In genomic region chr17:43952351-43952723, GRCh38 we compare ENCODE assay signal across 20 cellular contexts. TPM values are rescaled to one million over a fixed set of nuclear protein-coding genes. Genes with fewer than 3 reads are reported as not detected.
DNase-seq lines count a peak whose midpoint lies in the region; ATAC-seq, FAIRE-seq and TF ChIP-seq lines count a peak whose summit lies in the region.
"Had no signal": no experiment of that assay in that cellular context is flagged by ENCODE, and none has a peak within 500 bp of the region (broad histone marks: within the 10 kb centered on the region; RNA-seq: fewer than 3 reads in every experiment).

No MANE protein-coding gene starts in this region.

- no peak for TF ChIP-seq EP300 in esophagus muscularis mucosa (IDR thresholded peaks at IDR 0.05)

- BruUV-seq in Caco-2 (replicated peaks; lab: Mats Ljungman, UMichigan): no TSS peak

- H3K36me3 Mint-ChIP-seq in Caco-2 (ENCODE audit: insufficient read depth, unreplicated experiment): no peaks in the 10 kb centered on the region
- no peaks in the 10 kb centered on the region for H3K36me3 Mint-ChIP-seq in nephron progenitor cell (ENCODE audit: low read depth)
- H3K36me3 Mint-ChIP-seq in immature natural killer cell: no peaks in the 10 kb centered on the region

- H3K27ac Mint-ChIP-seq in Caco-2 (ENCODE audit: unreplicated experiment) (no peak overlapping the region), nephron progenitor cell (peak overlapping the region; percentile 40), immature natural killer cell (no peak overlapping the region)
- H3K27ac Mint-ChIP-seq: activated CD8-positive, alpha-beta T cell treated with anti-CD3 and anti-CD28 coated beads, Interleukin-2, amount 10 ng/mL, durations not matched to agents 7 days and 5 days had no signal

- FAIRE-seq in urothelium cell line (lab: Jason Lieb, UNC): no peak
- FAIRE-seq: bronchial epithelial cell had no signal

- TF ChIP-seq CTCF in Caco-2 (IDR thresholded peaks at IDR 0.05; ENCODE audit: insufficient read depth in 1 of 2, low read depth in 1 of 2, low read length in 1 of 2, severe bottlenecking in 1 of 2, unreplicated experiment in 1 of 2) (no peak), esophagus muscularis mucosa (IDR thresholded peaks at IDR 0.05) (no peak), nephron progenitor cell (IDR thresholded peaks at IDR 0.05) (no peak)

- POLR2A ChIA-PET in Caco-2 (lab: Charles Lee): no interaction called here

- H3K4me1 Mint-ChIP-seq in Caco-2 (ENCODE audit: low read depth, unreplicated experiment) (no peaks in the 10 kb centered on the region), nephron progenitor cell (peaks cover 28% of the 10 kb centered on the region), immature natural killer cell (no peaks in the 10 kb centered on the region)

- no peak for DNase-seq in Caco-2
- DNase-seq in NCI-H524 (lab: John Stamatoyannopoulos, UW): peak; percentile 51 to 72
- no peak for DNase-seq in esophagus muscularis mucosa (ENCODE audit: extremely low spot score)
- DNase-seq in nephron progenitor cell: peak; percentile 52
- DNase-seq in immature natural killer cell: no peak
- DNase-seq in NCI-H2029 treated with DMSO at 0.1 percent for 48 hours (lab: John Stamatoyannopoulos, UW): no peak
- no peak for DNase-seq in urothelium cell line (ENCODE audit: low spot score)
- DNase-seq: activated gamma-delta T cell, AML-193, heart right ventricle, Karpas-422, NCI-H1694 had no signal

- H3K27ac ChIP-seq in esophagus muscularis mucosa (replicated peaks in 1 of 4): no peak overlapping the region
- H3K27ac ChIP-seq: heart right ventricle, prostate gland, upper lobe of left lung had no signal

- intact Hi-C loops in Caco-2 (cut with micrococcal nuclease; ENCODE audit: unreplicated experiment): no loop called here
- intact Hi-C loops in esophagus muscularis mucosa (cut with DNase I): no loop called here

- no peaks in the 10 kb centered on the region for H3K9me3 Mint-ChIP-seq in Caco-2 (ENCODE audit: unreplicated experiment)
- H3K9me3 Mint-ChIP-seq in nephron progenitor cell: no peaks in the 10 kb centered on the region
- no peaks in the 10 kb centered on the region for H3K9me3 Mint-ChIP-seq in immature natural killer cell

- WGBS in esophagus muscularis mucosa: 19% methylated on average over 13 of the region's 19 CpGs

- no peak for ATAC-seq in HG03342 (IDR thresholded peaks at IDR 0.05; ENCODE audit: unreplicated experiment)
- ATAC-seq: Right ventricle myocardium inferior had no signal

- no peak overlapping the region for H3K4me3 ChIP-seq in Caco-2 (ENCODE audit: low read depth, low read length)
- peak overlapping the region in 3 of 4 donors; percentile 2 to 24 (median 18) for H3K4me3 ChIP-seq in esophagus muscularis mucosa
- H3K4me3 ChIP-seq: prostate gland had no signal

- H3K4me1 ChIP-seq in Caco-2: peaks cover 12% of the 10 kb centered on the region
- peaks cover 10 to 16% (median 13%) of the 10 kb centered on the region in 4 donors for H3K4me1 ChIP-seq in esophagus muscularis mucosa
- H3K4me1 ChIP-seq: prostate gland had no signal

- peak overlapping the region; percentile 53 for H3K4me3 Mint-ChIP-seq in Caco-2 (ENCODE audit: unreplicated experiment)
- peak overlapping the region; percentile 82 for H3K4me3 Mint-ChIP-seq in nephron progenitor cell
- H3K4me3 Mint-ChIP-seq in immature natural killer cell: no peak overlapping the region
- H3K4me3 Mint-ChIP-seq: activated CD8-positive, alpha-beta T cell treated with anti-CD3 and anti-CD28 coated beads, Interleukin-2, amount 10 ng/mL, durations not matched to agents 7 days and 5 days had no signal

- CTCF ChIA-PET in Caco-2 (lab: Charles Lee): interaction anchor here (0.6 kb wide), 1 partner anchor 54 kb away, joined by 3 read pairs; no protein-coding TSS in a partner anchor

- no peaks in the 10 kb centered on the region for H3K9me3 ChIP-seq in Caco-2
- H3K9me3 ChIP-seq in esophagus muscularis mucosa: no peaks in the 10 kb centered on the region
- H3K9me3 ChIP-seq: heart right ventricle, prostate gland, upper lobe of left lung had no signal

- no peak for TF ChIP-seq POLR2A in esophagus muscularis mucosa (IDR thresholded peaks at IDR 0.05; ENCODE audit: low read depth)

- H3K36me3 ChIP-seq in Caco-2 (ENCODE audit: control insufficient read depth, insufficient read depth, low read length) (no peaks in the 10 kb centered on the region), esophagus muscularis mucosa (no peaks in the 10 kb centered on the region)
- H3K36me3 ChIP-seq: heart right ventricle, prostate gland, upper lobe of left lung had no signal

- peaks cover 11% of the 10 kb centered on the region for H3K27me3 Mint-ChIP-seq in Caco-2 (ENCODE audit: insufficient read depth, unreplicated experiment)
- H3K27me3 Mint-ChIP-seq in nephron progenitor cell (ENCODE audit: low read depth, poor library complexity): peaks cover 81% of the 10 kb centered on the region
- peaks cover 13 to 20% (median 16%) of the 10 kb centered on the region in 3 donors for H3K27me3 Mint-ChIP-seq in immature natural killer cell (ENCODE audit: low read depth in 3 of 3)

- H3K27me3 ChIP-seq in Caco-2 (replicated peaks; ENCODE audit: control insufficient read depth, insufficient read depth, low read length) (no peaks in the 10 kb centered on the region), esophagus muscularis mucosa (peaks cover 0 to 90% (median 38%) of the 10 kb centered on the region in 4 donors)

RNA-seq across cellular contexts. Expression of gene PYY, which starts 1.4 kb away (rescaled TPM):
- total RNA-seq in Caco-2 (2022): not detected in 2 replicates
- total RNA-seq in esophagus muscularis mucosa: not detected
- polyA plus RNA-seq in immature natural killer cell: not detected
- total RNA-seq: activated CD8-positive, alpha-beta T cell treated with anti-CD3 and anti-CD28 coated beads, Interleukin-2, amount 10 ng/mL, durations not matched to agents 7 days and 5 days; epithelial cell of proximal tubule; heart right ventricle; mononuclear cell; prostate gland; Right ventricle myocardium inferior had no signal

RNA-seq across cellular contexts. Expression of gene PPY, which starts 10.1 kb away (rescaled TPM):
- total RNA-seq in Caco-2 (2022) (not detected in 2 replicates), esophagus muscularis mucosa (not detected)
- not detected for polyA plus RNA-seq in immature natural killer cell
- total RNA-seq: activated CD8-positive, alpha-beta T cell treated with anti-CD3 and anti-CD28 coated beads, Interleukin-2, amount 10 ng/mL, durations not matched to agents 7 days and 5 days; bronchial epithelial cell; epithelial cell of proximal tubule; heart right ventricle; mononuclear cell; prostate gland; Right ventricle myocardium inferior; upper lobe of left lung had no signal
- polyA plus RNA-seq: heart right ventricle had no signal

RNA-seq across cellular contexts. Expression of gene MPP2, which starts 45.0 kb away (rescaled TPM):
- total RNA-seq in Caco-2 (2022): 5.2 and 5.6 TPM in 2 replicates
- total RNA-seq in esophagus muscularis mucosa: 10 to 100 TPM; 13.3 to 15.9 (median 15.6) TPM
- polyA plus RNA-seq in immature natural killer cell: under 1 TPM in 1 of 3 donors, not detected in 2; 0.55 TPM

RNA-seq across cellular contexts. Expression of gene NAGS, which starts 52.1 kb away (rescaled TPM):
- total RNA-seq in Caco-2 (2022): 0.42 and 0.50 TPM in 2 replicates
- 1 to 10 TPM in 3 of 4 donors, under 1 TPM in 1; 0.83 to 3.4 (median 1.8) TPM for total RNA-seq in esophagus muscularis mucosa
- polyA plus RNA-seq in immature natural killer cell: 1 to 10 TPM in 2 of 3 donors, under 1 TPM in 1; 0.75 to 1.9 (median 1.2) TPM

Comparison
In these comparisons a context has a peak if more than half of its experiments do, and no peak if none do; other contexts are left out.
1. DNase-seq: peak in NCI-H524 (2 of 2) and nephron progenitor cell (single experiment); none in Caco-2 (0 of 2), esophagus muscularis mucosa (single experiment), immature natural killer cell (0 of 3), NCI-H2029 treated with DMSO at 0.1 percent for 48 hours (single experiment) and urothelium cell line (single experiment).
2. H3K4me3 Mint-ChIP-seq: peak in Caco-2 (single experiment) and nephron progenitor cell (single experiment); none in immature natural killer cell (0 of 5).